27 cellular contexts compared by ENCODE assay signal in genomic region chr2:45285311-45285710, GRCh38.
"Had no signal": no experiment of that assay in that cellular context is flagged by ENCODE, and none has a peak within 500 bp of the region (broad histone marks: within the 10 kb centered on the region; RNA-seq: fewer than 3 reads in every experiment).

No MANE protein-coding gene starts in this region.

- H3K4me3 ChIP-seq: left lung, lower lobe of right lung, mucosa of descending colon, ovary, right lobe of liver, smooth muscle cell, stomach, suprapubic skin, tibial artery had no signal

- H3K4me2 ChIP-seq: smooth muscle cell had no signal

- H3K36me3 ChIP-seq: brain microvascular endothelial cell, left lung, lower lobe of right lung, ovary, right lobe of liver, stomach, suprapubic skin, tibial artery had no signal

- DNase-seq: activated CD4-positive, alpha-beta memory T cell treated with anti-CD3 and anti-CD28 coated beads, Interleukin-2, amount 10 ng/mL, durations not matched to agents 7 days and 5 days; activated CD4-positive, alpha-beta T cell treated with anti-CD3 and anti-CD28 coated beads, Interleukin-2, amount 10 ng/mL, durations not matched to agents 24 days and 14 days; activated CD4-positive, CD25-positive, alpha-beta regulatory T cell treated with anti-CD3 and anti-CD28 coated beads, Interleukin-2, amount 50 U/mL, for 72 hours; activated CD8-positive, alpha-beta memory T cell treated with anti-CD3 and anti-CD28 coated beads, Interleukin-2, amount 50 U/mL, for 48 hours; activated gamma-delta T cell; activated naive CD4-positive, alpha-beta T cell treated with anti-CD3 and anti-CD28 coated beads, Interleukin-2, amount 10 ng/mL, durations not matched to agents 7 days and 5 days; activated naive CD8-positive, alpha-beta T cell treated with anti-CD3 and anti-CD28 coated beads, Interleukin-2, amount 10 ng/mL, durations not matched to agents 7 days and 5 days; activated T-cell treated with anti-CD3 and anti-CD28 coated beads, Interleukin-2, amount 50 U/mL, for 24 hours; caudate nucleus; cortex of kidney; effector memory CD8-positive, alpha-beta T cell; foreskin melanocyte; kidney glomerular epithelial cell; left lung; lower lobe of right lung; mucosa of descending colon; ovary; right lobe of liver; stimulated activated CD4-positive, alpha-beta T cell treated with anti-CD3 and anti-CD28 coated beads, Interleukin-1b, Interleukin-23, amount 100 ng/mL, for 48 hours; stimulated activated CD4-positive, alpha-beta T cell treated with anti-CD3 and anti-CD28 coated beads, Interleukin-4, amount 100 ng/mL, for 4 hours; stimulated activated CD8-positive, alpha-beta memory T cell treated with anti-CD3 and anti-CD28 coated beads, Interleukin-4, amount 100 ng/mL, for 48 hours; stomach; T-helper 9 cell had no signal

- H3K4me1 ChIP-seq: left lung, lower lobe of right lung, right lobe of liver, stomach, suprapubic skin had no signal

- H3K27me3 ChIP-seq: brain microvascular endothelial cell, ovary, right lobe of liver, stomach, tibial artery had no signal

- H3K9me3 ChIP-seq: left lung, lower lobe of right lung, mucosa of descending colon, ovary, right lobe of liver, suprapubic skin, tibial artery had no signal

- H3K27ac ChIP-seq: brain microvascular endothelial cell, left lung, lower lobe of right lung, ovary, right lobe of liver, stomach, suprapubic skin had no signal
